ENCODE assay signal across 29 cellular contexts in the genomic region with DNA sequence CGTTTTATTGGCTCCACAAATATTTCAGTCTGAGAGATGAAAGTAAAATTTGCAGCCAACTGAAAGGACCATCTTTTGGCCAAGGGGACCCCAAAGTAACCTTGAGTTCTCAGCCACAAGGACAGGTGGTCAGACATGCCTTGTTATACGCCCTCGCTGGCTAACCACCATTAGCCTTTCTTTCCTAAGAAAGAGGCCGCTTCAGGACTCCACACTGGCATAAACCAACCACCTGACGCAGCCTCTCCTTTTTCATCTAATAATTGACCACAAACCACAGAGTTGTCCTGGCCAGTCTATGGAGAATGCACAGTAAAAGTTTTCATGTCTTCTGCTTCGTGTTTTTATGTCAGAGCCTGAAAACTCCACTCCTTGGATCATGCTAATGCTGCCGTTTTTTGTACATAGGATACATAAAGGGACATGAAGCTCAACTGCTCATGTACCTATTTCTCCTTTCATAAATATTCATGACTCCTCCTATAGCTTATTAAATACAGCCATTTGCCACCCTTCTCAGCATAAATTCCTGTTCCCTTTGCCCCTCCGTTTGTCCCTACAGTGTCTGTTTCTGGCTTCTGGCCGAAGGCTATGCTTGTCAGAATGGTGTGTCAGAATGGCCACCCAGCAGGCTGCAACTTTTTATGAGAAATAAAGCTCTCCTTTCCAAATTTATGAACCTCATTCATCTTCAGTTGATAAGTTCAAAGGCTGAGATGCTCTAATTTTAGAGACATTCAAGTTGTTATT.
"Had no signal": no experiment of that assay in that cellular context is flagged by ENCODE, and none has a peak within 500 bp of the region (broad histone marks: within the 10 kb centered on the region; RNA-seq: fewer than 3 reads in every experiment).

No MANE protein-coding gene starts in this region.

- H3K4me1 Mint-ChIP-seq: endodermal cell; natural killer cell; stimulated activated naive B cell treated with anti-CD40 and anti-IgM and Interleukin-4, amounts not matched to agents 10 μg/mL and 1 μg/mL and 100 μg/mL, for 72 hours had no signal

- H3K27ac Mint-ChIP-seq: dendritic cell treated with granulocyte-macrophage colony-stimulating factor and Interleukin-4, amounts not matched to agents 40 ng/mL and 50 ng/mL, for 4 days; endodermal cell; mesothelial cell of epicardium; natural killer cell; stimulated activated naive B cell treated with anti-CD40 and anti-IgM and Interleukin-4, amounts not matched to agents 10 μg/mL and 1 μg/mL and 100 μg/mL, for 72 hours; stimulated activated naive CD8-positive, alpha-beta T cell treated with anti-CD3 and anti-CD28 coated beads, Interleukin-15, Interleukin-2, amounts not matched to agents 100 ng/mL and 50 ng/mL, for 24 hours had no signal

- H3K4me1 ChIP-seq: colonic mucosa, foreskin keratinocyte, gastroesophageal sphincter, heart right ventricle, left lung, psoas muscle, sigmoid colon had no signal

- H3K27me3 ChIP-seq: colonic mucosa, foreskin keratinocyte, gastroesophageal sphincter, heart right ventricle, left lung, ovary, sigmoid colon, tibial nerve, upper lobe of left lung had no signal

- H3K27ac ChIP-seq: colonic mucosa, epithelial cell of prostate, foreskin keratinocyte, gastroesophageal sphincter, heart right ventricle, left lung, ovary, psoas muscle, sigmoid colon, thoracic aorta, tibial nerve, upper lobe of left lung had no signal

- H3K36me3 Mint-ChIP-seq: mesothelial cell of epicardium; natural killer cell; stimulated activated naive B cell treated with anti-CD40 and anti-IgM and Interleukin-4, amounts not matched to agents 10 μg/mL and 1 μg/mL and 100 μg/mL, for 72 hours had no signal

- H3K36me3 ChIP-seq: colonic mucosa, gastroesophageal sphincter, heart right ventricle, left lung, ovary, sigmoid colon, thoracic aorta, tibial nerve, upper lobe of left lung had no signal

- ATAC-seq: esophagus mucosa; foreskin keratinocyte; gastroesophageal sphincter; heart right ventricle; left cardiac atrium; left lung; mucosa of descending colon; natural killer cell; psoas muscle; right cardiac atrium; stimulated activated naive B cell treated with anti-CD40 and anti-IgM and Interleukin-4, amounts not matched to agents 10 μg/mL and 1 μg/mL and 100 μg/mL, for 72 hours had no signal

- DNase-seq: colonic mucosa; effector CD8-positive, alpha-beta T cell; endodermal cell; foreskin keratinocyte; heart right ventricle; hippocampal formation; left cardiac atrium; left lung; mesenchymal stem cell; mucosa of descending colon; natural killer cell; occipital lobe; ovary; psoas muscle; right cardiac atrium; sigmoid colon; small intestine; stimulated activated CD4-positive, alpha-beta T cell treated with anti-CD3 and anti-CD28 coated beads, Interleukin-15, amount 100 ng/mL, for 24 hours; stimulated activated CD4-positive, alpha-beta T cell treated with anti-CD3 and anti-CD28 coated beads, Interleukin-2, amount 100 ng/mL, for 48 hours; stimulated activated naive B cell treated with anti-CD40 and anti-IgM and Interleukin-4, amounts not matched to agents 10 μg/mL and 1 μg/mL and 100 μg/mL, for 72 hours; upper lobe of left lung had no signal

- H3K9me3 ChIP-seq: colonic mucosa, heart right ventricle, ovary, psoas muscle, sigmoid colon, thoracic aorta, tibial nerve, upper lobe of left lung had no signal

- H3K27me3 Mint-ChIP-seq: dendritic cell treated with granulocyte-macrophage colony-stimulating factor and Interleukin-4, amounts not matched to agents 40 ng/mL and 50 ng/mL, for 4 days; stimulated activated naive CD8-positive, alpha-beta T cell treated with anti-CD3 and anti-CD28 coated beads, Interleukin-15, Interleukin-2, amounts not matched to agents 100 ng/mL and 50 ng/mL, for 24 hours had no signal

- H3K4me3 ChIP-seq: colonic mucosa, gastroesophageal sphincter, heart right ventricle, left lung, mucosa of descending colon, ovary, psoas muscle, sigmoid colon, thoracic aorta, tibial nerve, upper lobe of left lung had no signal

- H3K4me3 Mint-ChIP-seq: dendritic cell treated with granulocyte-macrophage colony-stimulating factor and Interleukin-4, amounts not matched to agents 40 ng/mL and 50 ng/mL, for 4 days; endodermal cell; mesothelial cell of epicardium; natural killer cell; stimulated activated naive B cell treated with anti-CD40 and anti-IgM and Interleukin-4, amounts not matched to agents 10 μg/mL and 1 μg/mL and 100 μg/mL, for 72 hours; stimulated activated naive CD8-positive, alpha-beta T cell treated with anti-CD3 and anti-CD28 coated beads, Interleukin-15, Interleukin-2, amounts not matched to agents 100 ng/mL and 50 ng/mL, for 24 hours had no signal
